ENCODE assay signal across 15 cellular contexts in genomic region chr12:89976866-89977265, GRCh38.
"Had no signal": no experiment of that assay in that cellular context is flagged by ENCODE, and none has a peak within 500 bp of the region (broad histone marks: within the 10 kb centered on the region; RNA-seq: fewer than 3 reads in every experiment).

No MANE protein-coding gene starts in this region.

- DNase-seq: activated CD4-positive, alpha-beta T cell treated with anti-CD3 and anti-CD28 coated beads for 1 hour; activated CD4-positive, alpha-beta T cell treated with anti-CD3 and anti-CD28 coated beads, Interleukin-2, amount 50 U/mL, for 4 hours; activated gamma-delta T cell; adrenal gland; effector CD8-positive, alpha-beta T cell; mesendoderm; right cardiac atrium; small intestine; stimulated activated CD4-positive, alpha-beta T cell treated with anti-CD3 and anti-CD28 coated beads, Interleukin-4, amount 100 ng/mL, for 4 hours; stimulated activated naive B cell treated with anti-CD40 and anti-IgM and Interleukin-4, amounts not matched to agents 10 μg/mL and 1 μg/mL and 100 μg/mL, for 72 hours had no signal

- H3K27me3 ChIP-seq: adrenal gland, esophagus muscularis mucosa had no signal

- H3K27ac Mint-ChIP-seq: activated naive CD4-positive, alpha-beta T cell treated with anti-CD3 and anti-CD28 coated beads, Interleukin-2, amount 50 U/mL, for 72 hours; progenitor cell of endocrine pancreas; stimulated activated naive B cell treated with anti-CD40 and anti-IgM and Interleukin-4, amounts not matched to agents 10 μg/mL and 1 μg/mL and 100 μg/mL, for 72 hours had no signal

- H3K4me3 ChIP-seq: adrenal gland, esophagus muscularis mucosa, thoracic aorta had no signal

- H3K27ac ChIP-seq: adrenal gland, esophagus muscularis mucosa, thoracic aorta, WERI-Rb-1 had no signal

- H3K9me3 ChIP-seq: adrenal gland, esophagus muscularis mucosa, thoracic aorta had no signal

- ATAC-seq: activated naive CD4-positive, alpha-beta T cell treated with anti-CD3 and anti-CD28 coated beads, Interleukin-2, amount 50 U/mL, for 72 hours; right cardiac atrium; stimulated activated naive B cell treated with anti-CD40 and anti-IgM and Interleukin-4, amounts not matched to agents 10 μg/mL and 1 μg/mL and 100 μg/mL, for 72 hours had no signal

- H3K36me3 ChIP-seq: adrenal gland, esophagus muscularis mucosa, thoracic aorta, WERI-Rb-1 had no signal

- H3K4me3 Mint-ChIP-seq: stimulated activated naive B cell treated with anti-CD40 and anti-IgM and Interleukin-4, amounts not matched to agents 10 μg/mL and 1 μg/mL and 100 μg/mL, for 72 hours had no signal

- H3K36me3 Mint-ChIP-seq: activated naive CD4-positive, alpha-beta T cell treated with anti-CD3 and anti-CD28 coated beads, Interleukin-2, amount 50 U/mL, for 72 hours had no signal

- H3K27me3 Mint-ChIP-seq: progenitor cell of endocrine pancreas; stimulated activated naive B cell treated with anti-CD40 and anti-IgM and Interleukin-4, amounts not matched to agents 10 μg/mL and 1 μg/mL and 100 μg/mL, for 72 hours had no signal
